ENCODE assay signal across 8 cellular contexts in the genomic region with DNA sequence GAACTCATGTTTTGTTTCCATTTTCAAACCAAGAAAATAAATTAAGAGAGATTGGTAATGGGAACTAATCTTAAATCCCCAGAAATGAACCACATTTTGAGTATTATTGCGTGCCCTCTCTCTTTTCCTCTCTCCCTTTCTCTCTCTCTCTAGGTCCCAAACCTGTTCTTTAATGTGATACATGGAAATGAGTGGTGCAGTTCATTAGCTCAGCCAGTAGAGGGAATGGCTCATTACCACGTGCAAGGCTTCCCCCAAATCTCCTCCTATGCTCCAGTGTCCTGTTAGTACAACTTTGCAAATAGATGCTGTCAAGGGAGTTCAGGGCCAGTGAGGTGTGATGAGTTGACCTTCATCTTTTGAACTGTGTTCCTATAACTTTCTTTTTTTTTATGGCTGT.
A peak's percentile ranks its signal among the peaks of the same experiment; 100 is the strongest.
DNase-seq lines count a peak whose midpoint lies in the region; ATAC-seq, FAIRE-seq and TF ChIP-seq lines count a peak whose summit lies in the region.

No MANE protein-coding gene starts in this region.

- H3K4me3 ChIP-seq in HL-60 (replicated peaks; ENCODE audit: insufficient read depth, low read length) (no peak overlapping the region), foreskin fibroblast (ENCODE audit: low read depth in 1 of 2, low read length in 2 of 2) (no peak overlapping the region), spleen (no peak overlapping the region), HAP-1 (no peak overlapping the region)

- peak; percentile 90 for FAIRE-seq in GM19239 (lab: Jason Lieb, UNC)

- in situ Hi-C loops in SK-MEL-5 (cut with HindIII; ENCODE audit: low pct_unique_long_range_greater_than_20kb, low sequenced_read_pairs) (no loop called here), HAP-1 (cut with MboI; ENCODE audit: low sequenced_read_pairs) (no loop called here)

- 21 to 38% (median 28%) methylated on average over 2 of the region's 2 CpGs for WGBS in spleen, 5 donors

- H3K36me3 ChIP-seq in spleen, result no peaks in the 10 kb centered on the region
- no peaks in the 10 kb centered on the region for H3K36me3 ChIP-seq in HAP-1 (replicated peaks)

- TF ChIP-seq CTCF in HL-60 (IDR thresholded peaks at IDR 0.05; ENCODE audit: insufficient read depth, low read length) (peak; percentile 29), foreskin fibroblast (IDR thresholded peaks at IDR 0.05; ENCODE audit: low read depth, low read length) (peak; percentile 29), spleen (IDR thresholded peaks at IDR 0.05 in 8 of 11, conservative IDR thresholded peaks at IDR 0.05 in 3 of 11) (peak; percentile 28 to 69 (median 63))

- TF ChIP-seq POLR2A in spleen (IDR thresholded peaks at IDR 0.05), result no peak

- intact Hi-C loops in spleen (cut with DNase I; ENCODE audit: low total_unique reads), result no loop called here

- H3K4me1 ChIP-seq in spleen (no peaks in the 10 kb centered on the region), HAP-1 (no peaks in the 10 kb centered on the region)

- no peak for ATAC-seq in HG02840 (IDR thresholded peaks at IDR 0.05; ENCODE audit: low FRiP score, unreplicated experiment)

- H3K27me3 ChIP-seq in HL-60 (ENCODE audit: insufficient read depth, poor library complexity, severe bottlenecking), result no peaks in the 10 kb centered on the region
- H3K27me3 ChIP-seq in spleen (replicated peaks in 1 of 7), result no peaks in the 10 kb centered on the region
- no peaks in the 10 kb centered on the region for H3K27me3 ChIP-seq in HAP-1 (ENCODE audit: low read depth)

- H3K9me3 ChIP-seq in spleen (no peaks in the 10 kb centered on the region), HAP-1 (peaks cover 2% of the 10 kb centered on the region)

- H3K27ac ChIP-seq in HL-60 (replicated peaks), result no peak overlapping the region
- H3K27ac ChIP-seq in spleen, result no peak overlapping the region

- peak; percentile 45 for DNase-seq in Daoy (ENCODE audit: low read depth)
- DNase-seq in GM19239 (ENCODE audit: insufficient read length, low spot score), result peak; percentile 34
- peak in 1 of 2 experiments; percentile 4 for DNase-seq in HL-60 (ENCODE audit: low read depth in 1 of 2, low spot score in 1 of 2)
- peak; percentile 66 for DNase-seq in SK-MEL-5 (ENCODE audit: low read depth, low spot score)
- no peak for DNase-seq in foreskin fibroblast
- DNase-seq in spleen, result no peak
- no peak for DNase-seq in HAP-1 (ENCODE audit: low spot score in 2 of 2)

Comparison
In these comparisons a context has a peak if more than half of its experiments do, and no peak if none do; other contexts are left out.
1. DNase-seq: peak in Daoy (single experiment), GM19239 (single experiment) and SK-MEL-5 (single experiment); none in foreskin fibroblast (0 of 2), spleen (single experiment) and HAP-1 (0 of 2).
2. Peak in every context shown above with its lines, with median percentiles within 50 percentile points of each other: CTCF ChIP-seq.